Comparison of ENCODE assay signal across 1 cellular context in genomic region chr11:123145220-123145619, GRCh38.
A peak's percentile ranks its signal among the peaks of the same experiment; 100 is the strongest.
TF ChIP-seq lines count a peak whose summit lies in the region.

No MANE protein-coding gene starts in this region.

TF ChIP-seq in IMR-90, 13 proteins besides CTCF, POLR2A, EP300 and RAD21:
- no peak for TF ChIP-seq NFE2L2 (IDR thresholded peaks at IDR 0.05; ENCODE audit: low read depth, low read length)
- TF ChIP-seq CEBPB (IDR thresholded peaks at IDR 0.05; ENCODE audit: low read depth, low read length) = peak; percentile 36
- no peak for TF ChIP-seq USF2 (IDR thresholded peaks at IDR 0.05; ENCODE audit: low read depth, low read length)
- no peak for TF ChIP-seq CHD1 (IDR thresholded peaks at IDR 0.05; ENCODE audit: low read depth, low read length)
- no peak for TF ChIP-seq MAZ (IDR thresholded peaks at IDR 0.05; ENCODE audit: borderline replicate concordance, low read depth, low read length)
- peak; percentile 13; the same call in 1 of the 2 replicates for TF ChIP-seq SMC3 (IDR thresholded peaks at IDR 0.05; ENCODE audit: low read depth, low read length)
- peak; percentile 61 for TF ChIP-seq FOS (IDR thresholded peaks at IDR 0.05; ENCODE audit: low read depth, low read length)
- TF ChIP-seq MXI1 (IDR thresholded peaks at IDR 0.05; ENCODE audit: borderline replicate concordance, low read depth, low read length) = no peak
TF ChIP-seq in IMR-90: peak in this region for 3.
